8 cellular contexts compared by ENCODE assay signal in the genomic region with DNA sequence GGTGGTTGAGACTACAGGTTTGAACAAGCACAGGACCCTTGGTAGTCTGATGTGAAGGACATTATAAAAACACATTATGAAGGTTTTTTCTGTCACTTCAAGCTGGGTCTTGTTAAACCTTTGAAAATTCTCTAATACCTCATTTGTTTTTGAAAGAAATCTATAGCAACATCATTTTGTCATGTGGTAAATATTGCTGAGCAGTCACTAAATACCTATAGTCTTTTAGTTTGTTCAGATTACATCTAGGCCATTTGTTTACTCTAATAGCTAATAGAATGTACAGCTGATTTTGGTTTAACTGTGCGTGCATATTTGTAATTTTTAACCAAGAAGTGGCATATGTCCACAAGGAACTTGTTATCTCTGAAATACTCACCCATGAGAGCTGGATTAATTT. TPM values are rescaled to one million over a fixed set of nuclear protein-coding genes. Genes with fewer than 3 reads are reported as not detected.
DNase-seq lines count a peak whose midpoint lies in the region; ATAC-seq, FAIRE-seq and TF ChIP-seq lines count a peak whose summit lies in the region.

No MANE protein-coding gene starts in this region.

- peaks cover 61% of the 10 kb centered on the region for H4K20me1 ChIP-seq in astrocyte (ENCODE audit: insufficient read depth, low read length)

- no peaks in the 10 kb centered on the region for H3K9me3 Mint-ChIP-seq in stimulated activated naive CD8-positive, alpha-beta T cell treated with anti-CD3 and anti-CD28 coated beads, Interleukin-15, Interleukin-2, amounts not matched to agents 100 ng/mL and 50 ng/mL, for 24 hours
- H3K9me3 Mint-ChIP-seq in astrocyte (ENCODE audit: unreplicated experiment): peaks cover 2% of the 10 kb centered on the region

- H3K79me2 ChIP-seq in astrocyte (ENCODE audit: insufficient read depth, low read length): peaks cover 68% of the 10 kb centered on the region

- no peak overlapping the region for H2AFZ ChIP-seq in astrocyte (ENCODE audit: low read depth, low read length)

- H3K27ac Mint-ChIP-seq in stimulated activated naive CD8-positive, alpha-beta T cell treated with anti-CD3 and anti-CD28 coated beads, Interleukin-15, Interleukin-2, amounts not matched to agents 100 ng/mL and 50 ng/mL, for 24 hours: no peak overlapping the region
- no peak overlapping the region for H3K27ac Mint-ChIP-seq in astrocyte (ENCODE audit: unreplicated experiment)

- H3K4me2 ChIP-seq in astrocyte (ENCODE audit: low read length): peak overlapping the region; percentile 96

- DNase-seq in stimulated activated naive CD8-positive, alpha-beta T cell treated with anti-CD3 and anti-CD28 coated beads, Interleukin-15, Interleukin-2, amounts not matched to agents 100 U/mL and 50 U/mL, for 24 hours: no peak
- DNase-seq in astrocyte (ENCODE audit: low read depth) (no peak), NCI-H1092 (lab: John Stamatoyannopoulos, UW) (no peak), HUDEP-2 (lab: John Stamatoyannopoulos, UW; ENCODE audit: unreplicated experiment in 76 of 76) (no peak)
- no peak for DNase-seq in activated CD8-positive, alpha-beta memory T cell treated with anti-CD3 and anti-CD28 coated beads, Interleukin-2, amount 50 U/mL, for 48 hours

- no peak overlapping the region for H3K4me3 ChIP-seq in astrocyte (ENCODE audit: insufficient read depth, low read depth, low read length)
- peak overlapping the region; percentile 0 to 87 for H3K4me3 ChIP-seq in muscle layer of colon (ENCODE audit: low read depth in 1 of 2, low read length in 2 of 2)

- no peak overlapping the region for H3K9ac ChIP-seq in astrocyte (ENCODE audit: low read length)
- H3K9ac ChIP-seq in muscle layer of colon (ENCODE audit: low read length): no peak overlapping the region

- H3K36me3 ChIP-seq in astrocyte (ENCODE audit: insufficient read depth, low read length) (no peaks in the 10 kb centered on the region), muscle layer of colon (ENCODE audit: insufficient read depth, low read length) (no peaks in the 10 kb centered on the region)

- H3K36me3 Mint-ChIP-seq in stimulated activated naive CD8-positive, alpha-beta T cell treated with anti-CD3 and anti-CD28 coated beads, Interleukin-15, Interleukin-2, amounts not matched to agents 100 ng/mL and 50 ng/mL, for 24 hours (ENCODE audit: low read depth): peaks cover 20% of the 10 kb centered on the region
- no peaks in the 10 kb centered on the region for H3K36me3 Mint-ChIP-seq in astrocyte (ENCODE audit: low read depth, unreplicated experiment)

- no peaks in the 10 kb centered on the region for H3K9me3 ChIP-seq in astrocyte (ENCODE audit: insufficient read depth, low read depth, low read length)
- H3K9me3 ChIP-seq in muscle layer of colon (ENCODE audit: low read length): no peaks in the 10 kb centered on the region

- no peak for TF ChIP-seq CTCF in astrocyte (IDR thresholded peaks at IDR 0.05; ENCODE audit: insufficient read depth, low read depth, low read length)

- H3K27ac ChIP-seq in astrocyte (ENCODE audit: low read depth, low read length) (no peak overlapping the region), muscle layer of colon (ENCODE audit: low read depth, low read length) (no peak overlapping the region)

- H3K27me3 Mint-ChIP-seq in stimulated activated naive CD8-positive, alpha-beta T cell treated with anti-CD3 and anti-CD28 coated beads, Interleukin-15, Interleukin-2, amounts not matched to agents 100 ng/mL and 50 ng/mL, for 24 hours: no peaks in the 10 kb centered on the region
- no peaks in the 10 kb centered on the region for H3K27me3 Mint-ChIP-seq in astrocyte (ENCODE audit: low read depth, unreplicated experiment)

- H3K27me3 ChIP-seq in astrocyte (ENCODE audit: insufficient read depth, low read length) (no peaks in the 10 kb centered on the region), muscle layer of colon (ENCODE audit: control insufficient read depth in 1 of 2, insufficient read depth in 2 of 2, low read length in 2 of 2) (no peaks in the 10 kb centered on the region)

- H3K4me1 Mint-ChIP-seq in stimulated activated naive CD8-positive, alpha-beta T cell treated with anti-CD3 and anti-CD28 coated beads, Interleukin-15, Interleukin-2, amounts not matched to agents 100 ng/mL and 50 ng/mL, for 24 hours (ENCODE audit: low read depth): peaks cover 77% of the 10 kb centered on the region
- peaks cover 24% of the 10 kb centered on the region for H3K4me1 Mint-ChIP-seq in astrocyte (ENCODE audit: low read depth, unreplicated experiment)

- peaks cover 11% of the 10 kb centered on the region for H3K4me1 ChIP-seq in astrocyte (ENCODE audit: insufficient read depth, low read length)
- peaks cover 43% of the 10 kb centered on the region for H3K4me1 ChIP-seq in muscle layer of colon (ENCODE audit: insufficient read depth, low read length)

- peak overlapping the region; percentile 92 for H3K4me3 Mint-ChIP-seq in stimulated activated naive CD8-positive, alpha-beta T cell treated with anti-CD3 and anti-CD28 coated beads, Interleukin-15, Interleukin-2, amounts not matched to agents 100 ng/mL and 50 ng/mL, for 24 hours
- peak overlapping the region; percentile 89 for H3K4me3 Mint-ChIP-seq in astrocyte (ENCODE audit: unreplicated experiment)

- FAIRE-seq in astrocyte (lab: Jason Lieb, UNC): no peak

- no peak for ATAC-seq in stimulated activated naive CD8-positive, alpha-beta T cell treated with anti-CD3 and anti-CD28 coated beads, Interleukin-15, Interleukin-2, amounts not matched to agents 100 U/mL and 50 U/mL, for 24 hours
- no peak for ATAC-seq in HG02970 (IDR thresholded peaks at IDR 0.05; ENCODE audit: low FRiP score, unreplicated experiment)

RNA-seq across cellular contexts. Expression of a gene that starts 2.9 kb away (rescaled TPM):
- 46.0 and 50.3 TPM in 2 replicates for total RNA-seq in astrocyte
